In genomic region chr19:33379151-33379829, GRCh38 we compare ENCODE assay signal across 16 cellular contexts. TPM values are rescaled to one million over a fixed set of nuclear protein-coding genes. Genes with fewer than 3 reads are reported as not detected.
DNase-seq lines count a peak whose midpoint lies in the region; ATAC-seq, FAIRE-seq and TF ChIP-seq lines count a peak whose summit lies in the region.
"Had no signal": no experiment of that assay in that cellular context is flagged by ENCODE, and none has a peak within 500 bp of the region (broad histone marks: within the 10 kb centered on the region; RNA-seq: fewer than 3 reads in every experiment).

No MANE protein-coding gene starts in this region.

- intact Hi-C loops in MCF 10A (cut with micrococcal nuclease): no loop called here
- intact Hi-C loops in mammary epithelial cell (cut with micrococcal nuclease): loop anchor here (5.0 kb wide), 1 partner anchor 47 kb away; no protein-coding TSS in a partner anchor
- intact Hi-C loops in OCI-LY7 (cut with micrococcal nuclease; ENCODE audit: unreplicated experiment): no loop called here
- intact Hi-C loops in sciatic nerve (cut with DNase I): loop anchor here (2.0 kb wide), 1 partner anchor 1014 kb away; no protein-coding TSS in a partner anchor

- H3K36me3 ChIP-seq in mammary epithelial cell (ENCODE audit: insufficient read depth, low read length): peaks cover 15% of the 10 kb centered on the region
- H3K36me3 ChIP-seq in OCI-LY7 (ENCODE audit: insufficient read depth, low read length): peaks cover 80% of the 10 kb centered on the region
- peaks cover 0 to 9% (median 2%) of the 10 kb centered on the region in 4 experiments; a peak in 4 of 8 replicates for H3K36me3 ChIP-seq in H1 (ENCODE audit: control insufficient read depth in 2 of 4, insufficient read depth in 4 of 4, low read length in 3 of 4)

- no peak overlapping the region for H3K23ac ChIP-seq in H1 (ENCODE audit: insufficient read length)

- CTCF ChIA-PET in MCF 10A (lab: Yijun Ruan, JAX): interaction anchor here (0.6 to 3.1 kb wide), 9 partner anchors 16 to 144 kb away, joined by 3 to 11 read pairs (median 5); partner anchors contain the start of gene CEBPA
- CTCF ChIA-PET in mammary epithelial cell (lab: Charles Lee; ENCODE audit: low non-redundant PET): no interaction called here
- CTCF ChIA-PET in OCI-LY7 (lab: Charles Lee; ENCODE audit: unreplicated experiment): no interaction called here
- CTCF ChIA-PET in H1 (lab: Charles Lee; ENCODE audit: partially characterized antibody): interaction anchor here (0.8 to 4.2 kb wide), 9 partner anchors 9 to 155 kb away, joined by 3 to 21 read pairs (median 5); partner anchors contain the start of gene CEBPA

- no peak overlapping the region for H2BK5ac ChIP-seq in H1 (ENCODE audit: low read depth, low read length)

- H2BK120ac ChIP-seq in H1 (replicated peaks; ENCODE audit: low read depth, low read length): no peak overlapping the region

- no peak overlapping the region for H4K8ac ChIP-seq in H1 (ENCODE audit: extremely low read depth, insufficient read depth, low read length)

- H3K27me3 Mint-ChIP-seq in MCF 10A (ENCODE audit: insufficient read depth, unreplicated experiment): no peaks in the 10 kb centered on the region
- H3K27me3 Mint-ChIP-seq: CD8-positive, alpha-beta memory T cell had no signal

- H3K4me2 ChIP-seq in mammary epithelial cell (ENCODE audit: insufficient read depth, low read depth, low read length) (no peak overlapping the region), OCI-LY7 (ENCODE audit: low read length) (no peak overlapping the region), H1 (ENCODE audit: insufficient read depth in 1 of 2, low read depth in 2 of 2, low read length in 2 of 2) (no peak overlapping the region)

- H4K20me1 ChIP-seq in mammary epithelial cell (ENCODE audit: insufficient read depth, low read length) (no peaks in the 10 kb centered on the region), OCI-LY7 (ENCODE audit: insufficient read depth, low read length) (peaks cover 62% of the 10 kb centered on the region), H1 (replicated peaks in 1 of 2; ENCODE audit: control insufficient read depth in 1 of 2, insufficient read depth in 2 of 2, low read length in 2 of 2) (peaks cover 34 to 36% of the 10 kb centered on the region in 2 experiments)

- H3K9me3 Mint-ChIP-seq in MCF 10A (ENCODE audit: unreplicated experiment): no peaks in the 10 kb centered on the region
- H3K9me3 Mint-ChIP-seq: CD8-positive, alpha-beta memory T cell had no signal

- H2BK20ac ChIP-seq in H1 (ENCODE audit: low read length): no peak overlapping the region

- peaks cover 4% of the 10 kb centered on the region for H3K23me2 ChIP-seq in H1 (ENCODE audit: low read depth, low read length)

- H2AFZ ChIP-seq in mammary epithelial cell (ENCODE audit: low read depth, low read length): no peak overlapping the region
- no peak overlapping the region for H2AFZ ChIP-seq in OCI-LY7 (ENCODE audit: low read length)
- H2AFZ ChIP-seq in H1 (ENCODE audit: low read length): no peak overlapping the region

- H3K18ac ChIP-seq in H1 (ENCODE audit: extremely low read depth, low read length): no peak overlapping the region

- FAIRE-seq in H1 (lab: Jason Lieb, UNC): no peak

- DNase-seq in MCF 10A (ENCODE audit: unreplicated experiment) (no peak), mammary epithelial cell (no peak), OCI-LY7 (ENCODE audit: low spot score) (no peak), H1 (ENCODE audit: low read depth in 1 of 2, low spot score in 2 of 2) (no peak), sciatic nerve (ENCODE audit: low spot score) (peak; percentile 15), NCI-H526 (lab: John Stamatoyannopoulos, UW) (no peak)
- DNase-seq in stimulated activated CD4-positive, alpha-beta T cell treated with anti-CD3 and anti-CD28 coated beads, Interleukin-2, amount 100 ng/mL, for 24 hours: no peak
- DNase-seq: CD8-positive, alpha-beta memory T cell; KG1; MG63; NCI-H187; NCI-H446 treated with DMSO at 0.1 percent for 48 hours; NCI-H82 had no signal

- no peaks in the 10 kb centered on the region for H3K9me2 ChIP-seq in OCI-LY7 (ENCODE audit: insufficient read depth, low read length)

- H3K79me2 ChIP-seq in mammary epithelial cell (ENCODE audit: insufficient read depth, low read length) (peaks cover 99% of the 10 kb centered on the region), OCI-LY7 (ENCODE audit: insufficient read depth, low read depth, low read length) (peaks cover 91% of the 10 kb centered on the region), H1 (ENCODE audit: control insufficient read depth in 1 of 2, insufficient read depth in 2 of 2, low read length in 2 of 2) (peaks cover 27 to 100% of the 10 kb centered on the region in 2 experiments)

- BruUV-seq in MCF 10A (replicated peaks; lab: Mats Ljungman, UMichigan) (no TSS peak), mammary epithelial cell (replicated peaks; lab: Mats Ljungman, UMichigan) (no TSS peak), OCI-LY7 (replicated peaks; lab: Mats Ljungman, UMichigan) (TSS peak; percentile 4)

- H3K27ac ChIP-seq in mammary epithelial cell (ENCODE audit: insufficient read depth, low read depth, low read length) (no peak overlapping the region), OCI-LY7 (ENCODE audit: low read depth, low read length, poor library complexity, severe bottlenecking) (no peak overlapping the region), H1 (ENCODE audit: low read depth, low read length) (0 out of 2 replicates have a peak overlapping the region, but pooled peaks have one; percentile 21)
- H3K27ac ChIP-seq: RWPE1, SJSA1 had no signal

- peaks cover 56% of the 10 kb centered on the region for H3K36me3 Mint-ChIP-seq in MCF 10A (ENCODE audit: insufficient read depth, unreplicated experiment)

- peak overlapping the region; percentile 23 for H3K27ac Mint-ChIP-seq in MCF 10A (ENCODE audit: low read depth, unreplicated experiment)

- H3K27me3 ChIP-seq in mammary epithelial cell (ENCODE audit: insufficient read depth, low read length) (no peaks in the 10 kb centered on the region), H1 (replicated peaks in 1 of 4; ENCODE audit: control insufficient read depth in 3 of 4, extremely low read depth in 1 of 4, insufficient read depth in 3 of 4, low read length in 3 of 4) (no peaks in the 10 kb centered on the region)
- H3K27me3 ChIP-seq: MG63, SJSA1 had no signal

- H3K9me3 ChIP-seq in mammary epithelial cell (replicated peaks; ENCODE audit: insufficient read depth, low read length) (no peaks in the 10 kb centered on the region), OCI-LY7 (ENCODE audit: low read length) (no peaks in the 10 kb centered on the region), H1 (ENCODE audit: insufficient read depth in 2 of 2, low read depth in 1 of 2, low read length in 1 of 2) (no peaks in the 10 kb centered on the region)
- H3K9me3 ChIP-seq: MG63, SJSA1 had no signal

- no peak overlapping the region for H3K14ac ChIP-seq in H1 (ENCODE audit: insufficient read length)

- TF ChIP-seq EP300 in H1 (IDR thresholded peaks at IDR 0.05; ENCODE audit: borderline replicate concordance in 1 of 2, low read depth in 2 of 2, low read length in 2 of 2): no peak

- no peak overlapping the region for H3K4me3 Mint-ChIP-seq in MCF 10A (ENCODE audit: unreplicated experiment)

- WGBS in mammary epithelial cell (ENCODE audit: low coverage, missing lambda C conversion rate): 87% methylated on average over 13 of the region's 16 CpGs
- WGBS in H1 (ENCODE audit: extremely low coverage in 1 of 2, insufficient coverage in 1 of 2, insufficient read length in 1 of 2, insufficient replicate concordance in 2 of 2, low coverage in 1 of 2, low lambda C conversion rate in 2 of 2, missing lambda C conversion rate in 1 of 2), 2 experiments: 89% methylated on average over 16 of the region's 16 CpGs; no CpG with 5 or more reads in 1 of the 2 experiments

- H3K4me1 ChIP-seq in mammary epithelial cell (ENCODE audit: insufficient read depth, low read length) (peaks cover 32% of the 10 kb centered on the region), OCI-LY7 (ENCODE audit: insufficient read depth, low read length, poor library complexity, severe bottlenecking) (peaks cover 28% of the 10 kb centered on the region), H1 (replicated peaks in 1 of 4; ENCODE audit: control insufficient read depth in 3 of 4, insufficient read depth in 4 of 4, low read length in 3 of 4) (peaks cover 4 to 12% (median 6%) of the 10 kb centered on the region in 4 experiments; a peak in 6 of 7 replicates)

- no peak overlapping the region for H2BK15ac ChIP-seq in H1 (ENCODE audit: low read length)

- no peak for TF ChIP-seq POLR2A in H1 (IDR thresholded peaks at IDR 0.05; ENCODE audit: control extremely low read depth in 1 of 2, low read depth in 2 of 2, low read length in 2 of 2)

- H3K56ac ChIP-seq in H1 (replicated peaks; ENCODE audit: insufficient read length, low read depth, low read length): no peak overlapping the region

- H4K91ac ChIP-seq in H1 (replicated peaks; ENCODE audit: insufficient read length, low read length): no peak overlapping the region

- no peak overlapping the region for H2BK12ac ChIP-seq in H1 (ENCODE audit: low read depth, low read length)

- H3K9ac ChIP-seq in mammary epithelial cell (ENCODE audit: insufficient read depth, low read length) (no peak overlapping the region), H1 (replicated peaks in 1 of 4; ENCODE audit: extremely low read depth in 1 of 4, low read depth in 3 of 4, low read length in 3 of 4) (no peak overlapping the region)

- H2AK5ac ChIP-seq in H1 (ENCODE audit: low read depth, low read length): no peak overlapping the region

- POLR2A ChIA-PET in MCF 10A (lab: Yijun Ruan, JAX): interaction anchor here (0.6 to 4.5 kb wide), 5 partner anchors 30 to 266 kb away, joined by 3 to 37 read pairs (median 4); partner anchors contain the start of gene CEBPA
- POLR2A ChIA-PET in OCI-LY7 (lab: Charles Lee): no interaction called here
- POLR2A ChIA-PET in H1 (lab: Charles Lee; ENCODE audit: partially characterized antibody): interaction anchor here (0.5 to 2.1 kb wide), 5 partner anchors 10 to 152 kb away, joined by 3 to 9 read pairs (median 3); no protein-coding TSS in a partner anchor

- dilution Hi-C loops in mammary epithelial cell (cut with HindIII; ENCODE audit: low sequenced_read_pairs): no loop called here

- no peak overlapping the region for H4K5ac ChIP-seq in H1 (ENCODE audit: insufficient read length, low read depth, low read length)

- TF ChIP-seq RAD21 in H1 (IDR thresholded peaks at IDR 0.05 in 1 of 2, conservative IDR thresholded peaks at IDR 0.05 in 1 of 2; ENCODE audit: low read depth in 2 of 2, low read length in 2 of 2): no peak

- ATAC-seq in sciatic nerve (no peak), HG03280 (IDR thresholded peaks at IDR 0.05; ENCODE audit: unreplicated experiment) (no peak)

- H3K4me3 ChIP-seq in mammary epithelial cell (replicated peaks in 1 of 3; ENCODE audit: insufficient read depth in 1 of 3, low read depth in 2 of 3, low read length in 3 of 3): no peak overlapping the region
- no peak overlapping the region for H3K4me3 ChIP-seq in OCI-LY7 (ENCODE audit: low read depth, low read length, poor library complexity, severe bottlenecking)
- H3K4me3 ChIP-seq in H1 (ENCODE audit: extremely low read depth in 1 of 4, insufficient read depth in 2 of 4, low read depth in 3 of 4, low read length in 4 of 4): no peak overlapping the region
- H3K4me3 ChIP-seq: MG63, SJSA1 had no signal

- in situ Hi-C loops in mammary epithelial cell (cut with MboI; ENCODE audit: low sequenced_read_pairs in 2 of 2): loop anchor here in 1 of 2 donors (10.0 kb wide), 1 partner anchor 84 kb away; no protein-coding TSS in a partner anchor

- peaks cover 25% of the 10 kb centered on the region for H3K79me1 ChIP-seq in H1 (ENCODE audit: low read depth, low read length)

- no peak overlapping the region for H3K4ac ChIP-seq in H1 (replicated peaks; ENCODE audit: insufficient read length, low read depth, low read length)

- no peak for TF ChIP-seq CTCF in MCF 10A (IDR thresholded peaks at IDR 0.05; ENCODE audit: unreplicated experiment)
- no peak for TF ChIP-seq CTCF in mammary epithelial cell (conservative IDR thresholded peaks at IDR 0.05 in 1 of 2, IDR thresholded peaks at IDR 0.05 in 1 of 2; ENCODE audit: extremely low read depth in 1 of 2, insufficient read depth in 1 of 2, low read depth in 1 of 2, low read length in 2 of 2)
- TF ChIP-seq CTCF in OCI-LY7 (conservative IDR thresholded peaks at IDR 0.05; ENCODE audit: low read length): no peak
- TF ChIP-seq CTCF in H1 (IDR thresholded peaks at IDR 0.05; ENCODE audit: control extremely low read depth in 1 of 3, insufficient read depth in 1 of 3, low read depth in 1 of 3, low read length in 3 of 3): no peak

- H3K4me1 Mint-ChIP-seq in MCF 10A (ENCODE audit: insufficient read depth, unreplicated experiment): peaks cover 49% of the 10 kb centered on the region

RNA-seq across cellular contexts. Expression of gene CEBPG, which starts 5.8 kb away (rescaled TPM):
- total RNA-seq in MCF 10A (2022) (78.5 and 91.3 TPM in 2 replicates), mammary epithelial cell (10 to 100 TPM; 39.5 to 50.0 TPM), OCI-LY7 (2022) (45.1 and 52.2 TPM in 2 replicates), sciatic nerve (21.2 TPM)
- polyA plus RNA-seq in mammary epithelial cell (18.8 TPM), H1 (2011; rRNA removed) (10.9 and 12.3 TPM in 2 replicates)
- polyA minus RNA-seq in mammary epithelial cell: 7.5 TPM
- 44.9 and 46.1 TPM in 2 replicates for total RNA-seq in OCI-LY7 (2014; rRNA removed; shearing (Covaris generic))
- 32.7 and 35.4 TPM in 2 replicates for total RNA-seq in H1 (2021; fragmentation: NEBNext Ultra II Directional; extraction: Animal tissue kit (Norgen Biotek cat#: 25700))
- polyA plus RNA-seq in H1 (2011; cell fraction: cytosol; rRNA removed): 20.1 TPM
- polyA plus RNA-seq in H1 (2011; cell fraction: nucleus; rRNA removed): 12.8 TPM
- 18.6 to 27.0 TPM (median 20.1 TPM) in 4 replicates for polyA plus RNA-seq in H1 (2012, experiment 1 of 2)
- polyA plus RNA-seq in H1 (2012, experiment 2 of 2): 2.7 TPM
- 16.3 TPM for polyA plus RNA-seq in H1 (2013, experiment 1 of 2)
- polyA plus RNA-seq in H1 (2013, experiment 2 of 2): 16.9 TPM
- 23.8 and 26.8 TPM in 2 replicates for polyA minus RNA-seq in H1 (2011; rRNA and poly(A)+ RNA removed)
- 13.9 TPM for polyA minus RNA-seq in H1 (2011; cell fraction: cytosol; rRNA and poly(A)+ RNA removed)
- 33.7 TPM for polyA minus RNA-seq in H1 (2011; cell fraction: nucleus; rRNA and poly(A)+ RNA removed)

Comparison
In these comparisons a context has a peak if more than half of its experiments do, and no peak if none do; other contexts are left out.
1. CTCF ChIA-PET loops: an anchor here in MCF 10A (0.6 to 3.1 kb wide) and H1 (0.8 to 4.2 kb wide); none called in mammary epithelial cell and OCI-LY7.
2. intact Hi-C loops: an anchor here in mammary epithelial cell (5.0 kb wide) and sciatic nerve (2.0 kb wide); none called in MCF 10A and OCI-LY7.